ENCODE assay signal across 11 cellular contexts in the genomic region with DNA sequence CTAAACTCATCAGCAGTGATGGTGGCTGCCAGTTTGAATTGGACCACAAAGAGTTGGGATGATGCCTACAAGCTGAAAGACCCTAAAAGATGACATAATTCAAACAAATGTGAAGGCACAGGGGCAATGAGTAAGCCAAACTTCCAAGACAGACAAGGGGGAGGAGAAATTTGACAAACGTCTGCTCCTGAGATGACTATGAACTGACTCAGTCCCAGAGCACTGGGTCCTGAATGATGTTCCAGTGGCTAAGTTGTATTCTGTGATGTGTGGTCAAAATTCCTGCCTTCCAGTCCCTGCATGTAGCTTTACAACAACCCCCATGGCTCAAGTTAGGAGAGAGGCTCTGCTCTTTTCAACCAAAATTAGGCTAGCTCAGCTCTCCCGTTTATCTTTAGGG.
DNase-seq lines count a peak whose midpoint lies in the region; ATAC-seq and TF ChIP-seq lines count a peak whose summit lies in the region.
"Had no signal": no experiment of that assay in that cellular context is flagged by ENCODE, and none has a peak within 500 bp of the region (broad histone marks: within the 10 kb centered on the region; RNA-seq: fewer than 3 reads in every experiment).

No MANE protein-coding gene starts in this region.

- H3K9me3 Mint-ChIP-seq in stimulated activated memory B cell treated with anti-CD40 and anti-IgM and Interleukin-4, amounts not matched to agents 10 μg/mL and 1 μg/mL and 100 μg/mL, for 72 hours, result no peaks in the 10 kb centered on the region
- H3K9me3 Mint-ChIP-seq: naive B cell had no signal

- peaks cover 55% of the 10 kb centered on the region for H3K4me1 Mint-ChIP-seq in stimulated activated memory B cell treated with anti-CD40 and anti-IgM and Interleukin-4, amounts not matched to agents 10 μg/mL and 1 μg/mL and 100 μg/mL, for 72 hours

- DNase-seq in HCEC 1CT (peak; percentile 88), SJSA1 (ENCODE audit: low read depth in 1 of 2, low spot score in 2 of 2) (peak; percentile 79 to 86), epithelial cell of esophagus (ENCODE audit: low read depth) (peak; percentile 95), NOMO-1 (lab: John Stamatoyannopoulos, UW; ENCODE audit: unreplicated experiment in 2 of 2) (no peak), NCI-H1417 (lab: John Stamatoyannopoulos, UW) (no peak)
- DNase-seq: naive B cell, NCI-H82, testis had no signal

- no peaks in the 10 kb centered on the region for H3K36me3 ChIP-seq in SJSA1

- H3K27ac Mint-ChIP-seq in stimulated activated memory B cell treated with anti-CD40 and anti-IgM and Interleukin-4, amounts not matched to agents 10 μg/mL and 1 μg/mL and 100 μg/mL, for 72 hours, result peak overlapping the region; percentile 60
- H3K27ac Mint-ChIP-seq: activated naive CD8-positive, alpha-beta T cell had no signal

- H3K36me3 Mint-ChIP-seq in stimulated activated memory B cell treated with anti-CD40 and anti-IgM and Interleukin-4, amounts not matched to agents 10 μg/mL and 1 μg/mL and 100 μg/mL, for 72 hours, result no peaks in the 10 kb centered on the region
- H3K36me3 Mint-ChIP-seq: activated naive CD8-positive, alpha-beta T cell; naive B cell had no signal

- H3K27me3 Mint-ChIP-seq in stimulated activated memory B cell treated with anti-CD40 and anti-IgM and Interleukin-4, amounts not matched to agents 10 μg/mL and 1 μg/mL and 100 μg/mL, for 72 hours, result no peaks in the 10 kb centered on the region

- H3K9me3 ChIP-seq in SJSA1 (replicated peaks), result no peaks in the 10 kb centered on the region
- H3K9me3 ChIP-seq: testis had no signal

- H3K27me3 ChIP-seq in SJSA1 (replicated peaks), result no peaks in the 10 kb centered on the region
- H3K27me3 ChIP-seq: testis had no signal

- H3K27ac ChIP-seq in SJSA1, result peak overlapping the region; percentile 85
- H3K27ac ChIP-seq: testis had no signal

- H3K4me3 Mint-ChIP-seq in stimulated activated memory B cell treated with anti-CD40 and anti-IgM and Interleukin-4, amounts not matched to agents 10 μg/mL and 1 μg/mL and 100 μg/mL, for 72 hours, result no peak overlapping the region
- H3K4me3 Mint-ChIP-seq: activated naive CD8-positive, alpha-beta T cell had no signal

- H3K4me3 ChIP-seq in SJSA1, result no peak overlapping the region
- no peak overlapping the region for H3K4me3 ChIP-seq in epithelial cell of esophagus (ENCODE audit: low read length)
- H3K4me3 ChIP-seq: testis had no signal

- peaks cover 58% of the 10 kb centered on the region for H3K4me1 ChIP-seq in SJSA1 (replicated peaks)

- peak; percentile 64 for ATAC-seq in stimulated activated memory B cell treated with anti-CD40 and anti-IgM and Interleukin-4, amounts not matched to agents 10 μg/mL and 1 μg/mL and 100 μg/mL, for 72 hours
- ATAC-seq in HG03097 (IDR thresholded peaks at IDR 0.05; ENCODE audit: low FRiP score, unreplicated experiment), result no peak

- no peak for TF ChIP-seq CTCF in epithelial cell of esophagus (IDR thresholded peaks at IDR 0.05; ENCODE audit: insufficient read depth, low read depth, low read length, missing control alignments)

Comparison
In these comparisons a context has a peak if more than half of its experiments do, and no peak if none do; other contexts are left out.
1. DNase-seq: peak in HCEC 1CT (single experiment), SJSA1 (2 of 2) and epithelial cell of esophagus (single experiment); none in NOMO-1 (0 of 2) and NCI-H1417 (0 of 3).